In genomic region chr12:27975222-27976136, GRCh38 we compare ENCODE assay signal across 8 cellular contexts. TPM values are rescaled to one million over a fixed set of nuclear protein-coding genes. Genes with fewer than 3 reads are reported as not detected.
DNase-seq lines count a peak whose midpoint lies in the region; ATAC-seq and TF ChIP-seq lines count a peak whose summit lies in the region.

No MANE protein-coding gene starts in this region.

- H3K4me3 ChIP-seq in epithelial cell of proximal tubule (ENCODE audit: low read depth, low read length) = peak overlapping the region; percentile 51
- no peak overlapping the region for H3K4me3 ChIP-seq in parathyroid adenoma (ENCODE audit: low read depth, low read length)

- H3K4me1 ChIP-seq in parathyroid adenoma = peaks cover 11% of the 10 kb centered on the region

- TF ChIP-seq CTCF in epithelial cell of proximal tubule (conservative IDR thresholded peaks at IDR 0.05; ENCODE audit: low read depth, low read length) (no peak), parathyroid adenoma (IDR thresholded peaks at IDR 0.05) (no peak)

- ATAC-seq in HG03521 (IDR thresholded peaks at IDR 0.05; ENCODE audit: unreplicated experiment) (no peak), GM21786 (IDR thresholded peaks at IDR 0.05; ENCODE audit: unreplicated experiment) (no peak)

- H3K36me3 ChIP-seq in parathyroid adenoma (ENCODE audit: control insufficient read depth, insufficient read depth, low read length) = no peaks in the 10 kb centered on the region

- peak overlapping the region; percentile 52 for H2AFZ ChIP-seq in parathyroid adenoma

- no peaks in the 10 kb centered on the region for H3K79me2 ChIP-seq in parathyroid adenoma

- DNase-seq in Daoy (ENCODE audit: low read depth) (peak; percentile 81), NCI-H82 (lab: John Stamatoyannopoulos, UW) (peak; percentile 54), epithelial cell of proximal tubule (ENCODE audit: low read depth) (no peak), NCI-H1930 (lab: John Stamatoyannopoulos, UW) (no peak), KG1 (lab: John Stamatoyannopoulos, UW) (no peak)

- H3K27ac ChIP-seq in parathyroid adenoma = peak overlapping the region; percentile 98

- no peak overlapping the region for H3K4me2 ChIP-seq in parathyroid adenoma (ENCODE audit: low read length)

- no peaks in the 10 kb centered on the region for H3K27me3 ChIP-seq in parathyroid adenoma (ENCODE audit: control insufficient read depth, insufficient read depth, low read length)

- no peaks in the 10 kb centered on the region for H3K9me3 ChIP-seq in parathyroid adenoma (ENCODE audit: control insufficient read depth, low read length)

- peak overlapping the region; percentile 55 for H3K9ac ChIP-seq in parathyroid adenoma

RNA-seq across cellular contexts. Expression of gene PTHLH, which starts 2.9 kb away (rescaled TPM):
- total RNA-seq in Daoy (2014; rRNA removed; shearing (Covaris generic)) = 67.1 and 75.0 TPM in 2 replicates
- total RNA-seq in epithelial cell of proximal tubule = 0.81 and 1.1 TPM in 2 replicates

Comparison
In these comparisons a context has a peak if more than half of its experiments do, and no peak if none do; other contexts are left out.
1. DNase-seq: peak in Daoy (single experiment) and NCI-H82 (single experiment); none in epithelial cell of proximal tubule (single experiment), NCI-H1930 (0 of 2) and KG1 (single experiment).
2. RNA of gene PTHLH, which starts 2.9 kb away (total RNA-seq): 67.1 to 75.0 TPM in Daoy; 0.81 to 1.1 TPM in epithelial cell of proximal tubule; every median in the first group is over 10 times any median in the second.